ENCODE assay signal across 26 cellular contexts in the genomic region with DNA sequence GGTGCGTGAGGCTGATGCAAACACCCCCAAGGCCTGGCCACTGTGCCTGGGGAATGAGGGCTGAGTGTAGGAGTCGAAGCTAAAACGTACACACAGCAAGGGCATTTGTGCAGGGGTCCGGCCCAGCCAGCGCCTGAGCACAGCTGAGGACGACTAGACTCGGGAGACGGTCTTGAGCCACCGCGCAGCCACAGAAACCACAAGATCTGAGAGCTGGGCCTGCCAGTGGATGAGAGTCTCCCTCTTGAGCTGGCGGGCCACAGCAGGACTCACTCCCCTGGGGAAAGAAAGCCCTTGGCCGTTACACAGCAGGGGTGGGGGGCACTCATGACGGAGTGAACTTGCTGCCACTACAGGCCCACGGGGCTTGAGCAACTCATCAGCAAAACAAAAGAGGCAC. TPM values are rescaled to one million over a fixed set of nuclear protein-coding genes. Genes with fewer than 3 reads are reported as not detected.
DNase-seq lines count a peak whose midpoint lies in the region; ATAC-seq and TF ChIP-seq lines count a peak whose summit lies in the region.
"Had no signal": no experiment of that assay in that cellular context is flagged by ENCODE, and none has a peak within 500 bp of the region (broad histone marks: within the 10 kb centered on the region; RNA-seq: fewer than 3 reads in every experiment).

No MANE protein-coding gene starts in this region.

- H3K36me3 Mint-ChIP-seq in endodermal cell (ENCODE audit: low read depth): peaks cover 21% of the 10 kb centered on the region
- peaks cover 28% of the 10 kb centered on the region for H3K36me3 Mint-ChIP-seq in stimulated activated memory B cell treated with anti-CD40 and anti-IgM and Interleukin-4, amounts not matched to agents 10 μg/mL and 1 μg/mL and 100 μg/mL, for 72 hours

- no peaks in the 10 kb centered on the region for H3K9me3 Mint-ChIP-seq in endodermal cell
- no peaks in the 10 kb centered on the region for H3K9me3 Mint-ChIP-seq in stimulated activated memory B cell treated with anti-CD40 and anti-IgM and Interleukin-4, amounts not matched to agents 10 μg/mL and 1 μg/mL and 100 μg/mL, for 72 hours
- H3K9me3 Mint-ChIP-seq: memory B cell; naive thymus-derived CD4-positive, alpha-beta T cell; T-helper 2 cell treated with Interferon-gamma antibody and Interleukin-4, amounts not matched to agents 5 μg/mL and 100 μg/mL, for 36 hours had no signal

- H3K9me3 ChIP-seq in SJCRH30 (replicated peaks): no peaks in the 10 kb centered on the region
- H3K9me3 ChIP-seq in endodermal cell (ENCODE audit: control insufficient read depth, low read length): no peaks in the 10 kb centered on the region
- H3K9me3 ChIP-seq: adrenal gland, pancreas, Peyer's patch had no signal

- no peak for TF ChIP-seq CTCF in endodermal cell (conservative IDR thresholded peaks at IDR 0.05)

- no peak overlapping the region for H3K4me3 Mint-ChIP-seq in endodermal cell
- H3K4me3 Mint-ChIP-seq in stimulated activated memory B cell treated with anti-CD40 and anti-IgM and Interleukin-4, amounts not matched to agents 10 μg/mL and 1 μg/mL and 100 μg/mL, for 72 hours: peak overlapping the region; percentile 9
- H3K4me3 Mint-ChIP-seq: activated CD8-positive, alpha-beta T cell treated with anti-CD3 and anti-CD28 coated beads, Interleukin-2, amount 10 ng/mL, durations not matched to agents 7 days and 5 days; memory B cell; T-helper 2 cell treated with Interferon-gamma antibody and Interleukin-4, amounts not matched to agents 5 μg/mL and 100 μg/mL, for 36 hours had no signal

- peak overlapping the region; percentile 38 for H3K27ac ChIP-seq in SJCRH30
- H3K27ac ChIP-seq in endodermal cell (ENCODE audit: low read depth, low read length): peak overlapping the region; percentile 84
- H3K27ac ChIP-seq: adrenal gland, pancreas, Peyer's patch had no signal

- peak overlapping the region; percentile 52 for H3K27ac Mint-ChIP-seq in endodermal cell
- H3K27ac Mint-ChIP-seq in stimulated activated memory B cell treated with anti-CD40 and anti-IgM and Interleukin-4, amounts not matched to agents 10 μg/mL and 1 μg/mL and 100 μg/mL, for 72 hours: peak overlapping the region; percentile 42
- H3K27ac Mint-ChIP-seq: activated CD8-positive, alpha-beta T cell treated with anti-CD3 and anti-CD28 coated beads, Interleukin-2, amount 10 ng/mL, durations not matched to agents 7 days and 5 days; T-helper 2 cell treated with Interferon-gamma antibody and Interleukin-4, amounts not matched to agents 5 μg/mL and 100 μg/mL, for 36 hours had no signal

- H3K4me1 ChIP-seq in SJCRH30 (peaks cover 5% of the 10 kb centered on the region; the same call in 1 of the 2 replicates), endodermal cell (ENCODE audit: control insufficient read depth, insufficient read depth, low read length) (peaks cover 6% of the 10 kb centered on the region)
- H3K4me1 ChIP-seq: adrenal gland, pancreas had no signal

- WGBS in endodermal cell (ENCODE audit: insufficient coverage in 1 of 2, insufficient read length in 1 of 2), 2 experiments: 80 to 85% methylated on average over 13 to 14 of the region's 14 CpGs

- no peaks in the 10 kb centered on the region for H3K27me3 ChIP-seq in SJCRH30
- no peaks in the 10 kb centered on the region for H3K27me3 ChIP-seq in endodermal cell (ENCODE audit: control insufficient read depth, insufficient read depth, low read length, poor library complexity, severe bottlenecking)
- H3K27me3 ChIP-seq: adrenal gland, pancreas, Peyer's patch had no signal

- no peak for ATAC-seq in stimulated activated memory B cell treated with anti-CD40 and anti-IgM and Interleukin-4, amounts not matched to agents 10 μg/mL and 1 μg/mL and 100 μg/mL, for 72 hours
- no peak for ATAC-seq in HG03432 (IDR thresholded peaks at IDR 0.05; ENCODE audit: unreplicated experiment)
- ATAC-seq in HG03095 (IDR thresholded peaks at IDR 0.05; ENCODE audit: unreplicated experiment): no peak
- ATAC-seq: activated CD8-positive, alpha-beta T cell treated with anti-CD3 and anti-CD28 coated beads, Interleukin-2, amount 10 ng/mL, durations not matched to agents 7 days and 5 days; left colon; naive thymus-derived CD4-positive, alpha-beta T cell; pancreas; right cardiac atrium had no signal

- no peak overlapping the region for H3K4me3 ChIP-seq in SJCRH30
- H3K4me3 ChIP-seq in endodermal cell (ENCODE audit: low read length): no peak overlapping the region
- H3K4me3 ChIP-seq: adrenal gland, pancreas, Peyer's patch had no signal

- DNase-seq in activated effector memory CD4-positive, alpha-beta T cell treated with anti-CD3 and anti-CD28 coated beads, Interleukin-2, amount 50 U/mL, for 16 hours: peak; percentile 59
- no peak for DNase-seq in activated effector memory CD4-positive, alpha-beta T cell treated with Interleukin-2 at 50 U/mL for 16 hours
- peak; percentile 66 to 67 for DNase-seq in SJCRH30
- peak; percentile 63 for DNase-seq in endodermal cell
- DNase-seq in DMS79 treated with DMSO at 0.1 percent for 48 hours (lab: John Stamatoyannopoulos, UW): no peak
- DNase-seq: activated CD8-positive, alpha-beta T cell treated with anti-CD3 and anti-CD28 coated beads, Interleukin-2, amount 10 ng/mL, durations not matched to agents 7 days and 5 days; activated naive CD4-positive, alpha-beta T cell; adrenal gland; COR-L47; dermis blood vessel endothelial cell; Karpas-422; left colon; naive thymus-derived CD4-positive, alpha-beta T cell; NCI-H1048; NCI-H2081; NCI-H510A treated with DMSO at 0.1 percent for 48 hours; NK-92 treated with Interleukin-12 subunit alpha and Interleukin-12 subunit beta, amount 100 ng/mL, for 24 hours; pancreas; Peyer's patch; right cardiac atrium; stimulated activated CD8-positive, alpha-beta memory T cell treated with anti-CD3 and anti-CD28 coated beads, Interleukin-4, amount 100 ng/mL, for 48 hours had no signal

- H3K4me1 Mint-ChIP-seq in endodermal cell: peaks cover 14% of the 10 kb centered on the region
- peaks cover 25% of the 10 kb centered on the region for H3K4me1 Mint-ChIP-seq in stimulated activated memory B cell treated with anti-CD40 and anti-IgM and Interleukin-4, amounts not matched to agents 10 μg/mL and 1 μg/mL and 100 μg/mL, for 72 hours

- no peaks in the 10 kb centered on the region for H3K27me3 Mint-ChIP-seq in endodermal cell (ENCODE audit: insufficient read depth)
- H3K27me3 Mint-ChIP-seq in stimulated activated memory B cell treated with anti-CD40 and anti-IgM and Interleukin-4, amounts not matched to agents 10 μg/mL and 1 μg/mL and 100 μg/mL, for 72 hours: no peaks in the 10 kb centered on the region
- H3K27me3 Mint-ChIP-seq: memory B cell; naive thymus-derived CD4-positive, alpha-beta T cell had no signal

- H3K9ac ChIP-seq in endodermal cell (ENCODE audit: extremely low read depth, low read length, poor library complexity, severe bottlenecking): peak overlapping the region; percentile 25

- H3K36me3 ChIP-seq in SJCRH30 (peaks cover 2% of the 10 kb centered on the region), endodermal cell (ENCODE audit: control insufficient read depth, insufficient read depth, low read length) (peaks cover 27% of the 10 kb centered on the region)
- H3K36me3 ChIP-seq: pancreas, Peyer's patch had no signal

RNA-seq across cellular contexts. Expression of a gene that starts 23.0 kb away (rescaled TPM):
- 26.9 TPM in 2 replicates for total RNA-seq in SJCRH30 (2014; rRNA removed; shearing (Covaris generic))
- 10 to 100 TPM; 18.2 to 20.2 TPM for total RNA-seq in endodermal cell
- polyA plus RNA-seq in endodermal cell (2013, experiment 1 of 2): 32.8 TPM
- 31.3 TPM for polyA plus RNA-seq in endodermal cell (2013, experiment 2 of 2)

RNA-seq across cellular contexts. Expression of a gene that starts 55.8 kb away (rescaled TPM):
- total RNA-seq in SJCRH30 (2014; rRNA removed; shearing (Covaris generic)): 1,284 and 1,289 TPM in 2 replicates
- 1,000 to 10,000 TPM; 1,323 to 1,383 TPM for total RNA-seq in endodermal cell
- polyA plus RNA-seq in endodermal cell (2013, experiment 1 of 2): 1,001 TPM
- polyA plus RNA-seq in endodermal cell (2013, experiment 2 of 2): 946 TPM

Comparison
In these comparisons a context has a peak if more than half of its experiments do, and no peak if none do; other contexts are left out.
1. DNase-seq: peak in activated effector memory CD4-positive, alpha-beta T cell treated with anti-CD3 and anti-CD28 coated beads, Interleukin-2, amount 50 U/mL, for 16 hours (single experiment), SJCRH30 (2 of 2) and endodermal cell (single experiment); none in activated effector memory CD4-positive, alpha-beta T cell treated with Interleukin-2 at 50 U/mL for 16 hours (single experiment) and DMS79 treated with DMSO at 0.1 percent for 48 hours (single experiment).